In genomic region chr12:111936869-111937268, GRCh38 we compare ENCODE assay signal across 18 cellular contexts.
A peak's percentile ranks its signal among the peaks of the same experiment; 100 is the strongest.
DNase-seq lines count a peak whose midpoint lies in the region; ATAC-seq and TF ChIP-seq lines count a peak whose summit lies in the region.
"Had no signal": no experiment of that assay in that cellular context is flagged by ENCODE, and none has a peak within 500 bp of the region (broad histone marks: within the 10 kb centered on the region; RNA-seq: fewer than 3 reads in every experiment).

No MANE protein-coding gene starts in this region.

- no peaks in the 10 kb centered on the region for H3K27me3 ChIP-seq in heart right ventricle
- no peaks in the 10 kb centered on the region for H3K27me3 ChIP-seq in right cardiac atrium (ENCODE audit: control insufficient read depth, insufficient read depth)
- no peaks in the 10 kb centered on the region for H3K27me3 ChIP-seq in sigmoid colon

- no peak for TF ChIP-seq EP300 in sigmoid colon (IDR thresholded peaks at IDR 0.05)

- H3K27ac ChIP-seq in heart right ventricle = peak overlapping the region; percentile 54 to 81 (median 72)
- no peak overlapping the region for H3K27ac ChIP-seq in right cardiac atrium (ENCODE audit: low read length)
- H3K27ac ChIP-seq in sigmoid colon = peak overlapping the region; percentile 58 to 76 (median 69)
- H3K27ac ChIP-seq: C4-2B had no signal

- no peaks in the 10 kb centered on the region for H3K9me3 ChIP-seq in heart right ventricle
- H3K9me3 ChIP-seq in right cardiac atrium (ENCODE audit: control insufficient read depth, low read length) = no peaks in the 10 kb centered on the region
- no peaks in the 10 kb centered on the region for H3K9me3 ChIP-seq in sigmoid colon

- TF ChIP-seq CTCF in heart right ventricle (IDR thresholded peaks at IDR 0.05) (no peak), sigmoid colon (IDR thresholded peaks at IDR 0.05) (no peak)

- ATAC-seq in heart right ventricle (peak in 3 of 8 donors; percentile 4 to 17 (median 6)), right cardiac atrium (no peak), HG02938 (IDR thresholded peaks at IDR 0.05; ENCODE audit: unreplicated experiment) (no peak)

- H3K4me1 ChIP-seq in heart right ventricle = peaks cover 0 to 35% (median 5%) of the 10 kb centered on the region in 9 donors
- no peaks in the 10 kb centered on the region for H3K4me1 ChIP-seq in right cardiac atrium (ENCODE audit: control insufficient read depth, insufficient read depth, low read length)
- H3K4me1 ChIP-seq in sigmoid colon = peaks cover 0 to 20% (median 15%) of the 10 kb centered on the region in 4 donors

- H3K4me3 ChIP-seq in heart right ventricle (peak overlapping the region in 1 of 10 donors; percentile 4), right cardiac atrium (ENCODE audit: low read length) (peak overlapping the region; percentile 20), sigmoid colon (peak overlapping the region in 1 of 4 donors; percentile 1)

- intact Hi-C loops in heart right ventricle (cut with DNase I) (no loop called here), cardiac septum (cut with DNase I) (no loop called here), right cardiac atrium (cut with DNase I) (no loop called here), sigmoid colon (cut with DNase I) (no loop called here)

- DNase-seq in heart right ventricle (no peak), cardiac septum (ENCODE audit: low spot score) (no peak), right cardiac atrium (no peak), sigmoid colon (no peak), NCI-H526 (lab: John Stamatoyannopoulos, UW) (no peak), NOMO-1 treated with dmso at 0.1 percent for 144 hours (lab: John Stamatoyannopoulos, UW; ENCODE audit: unreplicated experiment) (no peak)
- DNase-seq: DMS53, EL, GF-D8, NCI-H1105 treated with DMSO at 0.1 percent for 48 hours, NCI-H1694, NCI-H2081, NCI-H2171, NCI-H345, NCI-H524 treated with DMSO at 0.1 percent for 48 hours, SHP77 had no signal

- peaks cover 0 to 22% (median 7%) of the 10 kb centered on the region in 9 donors for H3K36me3 ChIP-seq in heart right ventricle
- no peaks in the 10 kb centered on the region for H3K36me3 ChIP-seq in sigmoid colon

- TF ChIP-seq POLR2A in sigmoid colon (IDR thresholded peaks at IDR 0.05) = no peak
